Comparison of ENCODE assay signal across 1 cellular context in the genomic region with DNA sequence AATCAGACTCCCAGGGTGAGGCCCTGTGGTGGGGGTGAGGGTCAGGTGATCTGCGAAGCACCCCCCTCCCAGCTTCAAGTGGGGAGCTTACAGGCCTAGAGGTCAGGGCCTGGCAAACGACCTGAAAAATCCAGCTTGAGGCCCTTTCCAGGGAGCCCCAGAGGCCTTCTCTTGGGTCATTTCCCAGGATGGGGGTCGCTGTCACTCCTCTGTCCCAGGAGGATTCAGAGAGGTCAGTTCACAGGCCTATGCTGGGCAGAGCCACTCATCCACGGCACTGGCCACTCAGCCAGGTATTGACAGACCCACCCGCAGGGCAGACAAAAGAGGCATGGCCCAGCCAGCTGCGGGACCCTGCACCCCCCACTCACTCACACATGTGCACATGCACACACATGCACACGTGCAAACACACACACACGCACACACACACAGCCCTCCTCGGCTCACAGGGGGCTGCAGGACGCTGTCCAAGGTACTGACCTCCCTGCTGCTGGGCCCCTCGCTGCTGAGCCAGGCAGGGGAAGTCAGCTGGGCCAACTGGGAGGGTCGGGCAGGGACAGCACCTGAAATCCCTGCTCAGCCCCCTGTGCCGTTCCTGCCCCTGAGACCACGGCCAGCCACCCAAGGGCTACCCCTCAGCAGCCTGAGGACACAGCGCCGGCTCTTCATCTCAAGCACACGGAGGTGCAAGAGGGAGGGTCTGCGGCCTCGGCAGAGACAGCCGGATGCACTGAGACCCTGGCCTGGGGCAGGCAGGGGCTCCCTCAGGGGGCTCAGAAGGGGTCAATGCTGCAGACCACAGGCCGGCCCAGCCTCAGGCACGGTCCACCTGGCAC.
TF ChIP-seq lines count a peak whose summit lies in the region.

No MANE protein-coding gene starts in this region.

TF ChIP-seq in WTC11, 78 proteins besides CTCF, POLR2A, EP300 and RAD21 (continued from another document and continues in another):
- TF ChIP-seq ZNF423 (CRISPR knock-in tag; IDR thresholded peaks at IDR 0.05): no peak
- TF ChIP-seq, protein P1, sequence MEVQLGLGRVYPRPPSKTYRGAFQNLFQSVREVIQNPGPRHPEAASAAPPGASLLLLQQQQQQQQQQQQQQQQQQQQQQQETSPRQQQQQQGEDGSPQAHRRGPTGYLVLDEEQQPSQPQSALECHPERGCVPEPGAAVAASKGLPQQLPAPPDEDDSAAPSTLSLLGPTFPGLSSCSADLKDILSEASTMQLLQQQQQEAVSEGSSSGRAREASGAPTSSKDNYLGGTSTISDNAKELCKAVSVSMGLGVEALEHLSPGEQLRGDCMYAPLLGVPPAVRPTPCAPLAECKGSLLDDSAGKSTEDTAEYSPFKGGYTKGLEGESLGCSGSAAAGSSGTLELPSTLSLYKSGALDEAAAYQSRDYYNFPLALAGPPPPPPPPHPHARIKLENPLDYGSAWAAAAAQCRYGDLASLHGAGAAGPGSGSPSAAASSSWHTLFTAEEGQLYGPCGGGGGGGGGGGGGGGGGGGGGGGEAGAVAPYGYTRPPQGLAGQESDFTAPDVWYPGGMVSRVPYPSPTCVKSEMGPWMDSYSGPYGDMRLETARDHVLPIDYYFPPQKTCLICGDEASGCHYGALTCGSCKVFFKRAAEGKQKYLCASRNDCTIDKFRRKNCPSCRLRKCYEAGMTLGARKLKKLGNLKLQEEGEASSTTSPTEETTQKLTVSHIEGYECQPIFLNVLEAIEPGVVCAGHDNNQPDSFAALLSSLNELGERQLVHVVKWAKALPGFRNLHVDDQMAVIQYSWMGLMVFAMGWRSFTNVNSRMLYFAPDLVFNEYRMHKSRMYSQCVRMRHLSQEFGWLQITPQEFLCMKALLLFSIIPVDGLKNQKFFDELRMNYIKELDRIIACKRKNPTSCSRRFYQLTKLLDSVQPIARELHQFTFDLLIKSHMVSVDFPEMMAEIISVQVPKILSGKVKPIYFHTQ (CRISPR knock-in tag; IDR thresholded peaks at IDR 0.05): no peak
- TF ChIP-seq, protein P2, sequence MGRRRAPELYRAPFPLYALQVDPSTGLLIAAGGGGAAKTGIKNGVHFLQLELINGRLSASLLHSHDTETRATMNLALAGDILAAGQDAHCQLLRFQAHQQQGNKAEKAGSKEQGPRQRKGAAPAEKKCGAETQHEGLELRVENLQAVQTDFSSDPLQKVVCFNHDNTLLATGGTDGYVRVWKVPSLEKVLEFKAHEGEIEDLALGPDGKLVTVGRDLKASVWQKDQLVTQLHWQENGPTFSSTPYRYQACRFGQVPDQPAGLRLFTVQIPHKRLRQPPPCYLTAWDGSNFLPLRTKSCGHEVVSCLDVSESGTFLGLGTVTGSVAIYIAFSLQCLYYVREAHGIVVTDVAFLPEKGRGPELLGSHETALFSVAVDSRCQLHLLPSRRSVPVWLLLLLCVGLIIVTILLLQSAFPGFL (CRISPR knock-in tag; IDR thresholded peaks at IDR 0.05; ENCODE audit: borderline replicate concordance): peak; percentile 95
- TF ChIP-seq, protein P3, sequence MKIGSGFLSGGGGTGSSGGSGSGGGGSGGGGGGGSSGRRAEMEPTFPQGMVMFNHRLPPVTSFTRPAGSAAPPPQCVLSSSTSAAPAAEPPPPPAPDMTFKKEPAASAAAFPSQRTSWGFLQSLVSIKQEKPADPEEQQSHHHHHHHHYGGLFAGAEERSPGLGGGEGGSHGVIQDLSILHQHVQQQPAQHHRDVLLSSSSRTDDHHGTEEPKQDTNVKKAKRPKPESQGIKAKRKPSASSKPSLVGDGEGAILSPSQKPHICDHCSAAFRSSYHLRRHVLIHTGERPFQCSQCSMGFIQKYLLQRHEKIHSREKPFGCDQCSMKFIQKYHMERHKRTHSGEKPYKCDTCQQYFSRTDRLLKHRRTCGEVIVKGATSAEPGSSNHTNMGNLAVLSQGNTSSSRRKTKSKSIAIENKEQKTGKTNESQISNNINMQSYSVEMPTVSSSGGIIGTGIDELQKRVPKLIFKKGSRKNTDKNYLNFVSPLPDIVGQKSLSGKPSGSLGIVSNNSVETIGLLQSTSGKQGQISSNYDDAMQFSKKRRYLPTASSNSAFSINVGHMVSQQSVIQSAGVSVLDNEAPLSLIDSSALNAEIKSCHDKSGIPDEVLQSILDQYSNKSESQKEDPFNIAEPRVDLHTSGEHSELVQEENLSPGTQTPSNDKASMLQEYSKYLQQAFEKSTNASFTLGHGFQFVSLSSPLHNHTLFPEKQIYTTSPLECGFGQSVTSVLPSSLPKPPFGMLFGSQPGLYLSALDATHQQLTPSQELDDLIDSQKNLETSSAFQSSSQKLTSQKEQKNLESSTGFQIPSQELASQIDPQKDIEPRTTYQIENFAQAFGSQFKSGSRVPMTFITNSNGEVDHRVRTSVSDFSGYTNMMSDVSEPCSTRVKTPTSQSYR (CRISPR knock-in tag; IDR thresholded peaks at IDR 0.05): peak; percentile 94
- TF ChIP-seq, protein P4, sequence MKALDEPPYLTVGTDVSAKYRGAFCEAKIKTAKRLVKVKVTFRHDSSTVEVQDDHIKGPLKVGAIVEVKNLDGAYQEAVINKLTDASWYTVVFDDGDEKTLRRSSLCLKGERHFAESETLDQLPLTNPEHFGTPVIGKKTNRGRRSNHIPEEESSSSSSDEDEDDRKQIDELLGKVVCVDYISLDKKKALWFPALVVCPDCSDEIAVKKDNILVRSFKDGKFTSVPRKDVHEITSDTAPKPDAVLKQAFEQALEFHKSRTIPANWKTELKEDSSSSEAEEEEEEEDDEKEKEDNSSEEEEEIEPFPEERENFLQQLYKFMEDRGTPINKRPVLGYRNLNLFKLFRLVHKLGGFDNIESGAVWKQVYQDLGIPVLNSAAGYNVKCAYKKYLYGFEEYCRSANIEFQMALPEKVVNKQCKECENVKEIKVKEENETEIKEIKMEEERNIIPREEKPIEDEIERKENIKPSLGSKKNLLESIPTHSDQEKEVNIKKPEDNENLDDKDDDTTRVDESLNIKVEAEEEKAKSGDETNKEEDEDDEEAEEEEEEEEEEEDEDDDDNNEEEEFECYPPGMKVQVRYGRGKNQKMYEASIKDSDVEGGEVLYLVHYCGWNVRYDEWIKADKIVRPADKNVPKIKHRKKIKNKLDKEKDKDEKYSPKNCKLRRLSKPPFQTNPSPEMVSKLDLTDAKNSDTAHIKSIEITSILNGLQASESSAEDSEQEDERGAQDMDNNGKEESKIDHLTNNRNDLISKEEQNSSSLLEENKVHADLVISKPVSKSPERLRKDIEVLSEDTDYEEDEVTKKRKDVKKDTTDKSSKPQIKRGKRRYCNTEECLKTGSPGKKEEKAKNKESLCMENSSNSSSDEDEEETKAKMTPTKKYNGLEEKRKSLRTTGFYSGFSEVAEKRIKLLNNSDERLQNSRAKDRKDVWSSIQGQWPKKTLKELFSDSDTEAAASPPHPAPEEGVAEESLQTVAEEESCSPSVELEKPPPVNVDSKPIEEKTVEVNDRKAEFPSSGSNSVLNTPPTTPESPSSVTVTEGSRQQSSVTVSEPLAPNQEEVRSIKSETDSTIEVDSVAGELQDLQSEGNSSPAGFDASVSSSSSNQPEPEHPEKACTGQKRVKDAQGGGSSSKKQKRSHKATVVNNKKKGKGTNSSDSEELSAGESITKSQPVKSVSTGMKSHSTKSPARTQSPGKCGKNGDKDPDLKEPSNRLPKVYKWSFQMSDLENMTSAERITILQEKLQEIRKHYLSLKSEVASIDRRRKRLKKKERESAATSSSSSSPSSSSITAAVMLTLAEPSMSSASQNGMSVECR (CRISPR knock-in tag; IDR thresholded peaks at IDR 0.05; ENCODE audit: borderline replicate concordance): peak; percentile 98
- TF ChIP-seq, protein P5, sequence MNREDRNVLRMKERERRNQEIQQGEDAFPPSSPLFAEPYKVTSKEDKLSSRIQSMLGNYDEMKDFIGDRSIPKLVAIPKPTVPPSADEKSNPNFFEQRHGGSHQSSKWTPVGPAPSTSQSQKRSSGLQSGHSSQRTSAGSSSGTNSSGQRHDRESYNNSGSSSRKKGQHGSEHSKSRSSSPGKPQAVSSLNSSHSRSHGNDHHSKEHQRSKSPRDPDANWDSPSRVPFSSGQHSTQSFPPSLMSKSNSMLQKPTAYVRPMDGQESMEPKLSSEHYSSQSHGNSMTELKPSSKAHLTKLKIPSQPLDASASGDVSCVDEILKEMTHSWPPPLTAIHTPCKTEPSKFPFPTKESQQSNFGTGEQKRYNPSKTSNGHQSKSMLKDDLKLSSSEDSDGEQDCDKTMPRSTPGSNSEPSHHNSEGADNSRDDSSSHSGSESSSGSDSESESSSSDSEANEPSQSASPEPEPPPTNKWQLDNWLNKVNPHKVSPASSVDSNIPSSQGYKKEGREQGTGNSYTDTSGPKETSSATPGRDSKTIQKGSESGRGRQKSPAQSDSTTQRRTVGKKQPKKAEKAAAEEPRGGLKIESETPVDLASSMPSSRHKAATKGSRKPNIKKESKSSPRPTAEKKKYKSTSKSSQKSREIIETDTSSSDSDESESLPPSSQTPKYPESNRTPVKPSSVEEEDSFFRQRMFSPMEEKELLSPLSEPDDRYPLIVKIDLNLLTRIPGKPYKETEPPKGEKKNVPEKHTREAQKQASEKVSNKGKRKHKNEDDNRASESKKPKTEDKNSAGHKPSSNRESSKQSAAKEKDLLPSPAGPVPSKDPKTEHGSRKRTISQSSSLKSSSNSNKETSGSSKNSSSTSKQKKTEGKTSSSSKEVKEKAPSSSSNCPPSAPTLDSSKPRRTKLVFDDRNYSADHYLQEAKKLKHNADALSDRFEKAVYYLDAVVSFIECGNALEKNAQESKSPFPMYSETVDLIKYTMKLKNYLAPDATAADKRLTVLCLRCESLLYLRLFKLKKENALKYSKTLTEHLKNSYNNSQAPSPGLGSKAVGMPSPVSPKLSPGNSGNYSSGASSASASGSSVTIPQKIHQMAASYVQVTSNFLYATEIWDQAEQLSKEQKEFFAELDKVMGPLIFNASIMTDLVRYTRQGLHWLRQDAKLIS (CRISPR knock-in tag; IDR thresholded peaks at IDR 0.05; ENCODE audit: borderline replicate concordance): 0 out of 2 replicates have a peak, but pooled peaks have one; percentile 54
- TF ChIP-seq, protein P6, sequence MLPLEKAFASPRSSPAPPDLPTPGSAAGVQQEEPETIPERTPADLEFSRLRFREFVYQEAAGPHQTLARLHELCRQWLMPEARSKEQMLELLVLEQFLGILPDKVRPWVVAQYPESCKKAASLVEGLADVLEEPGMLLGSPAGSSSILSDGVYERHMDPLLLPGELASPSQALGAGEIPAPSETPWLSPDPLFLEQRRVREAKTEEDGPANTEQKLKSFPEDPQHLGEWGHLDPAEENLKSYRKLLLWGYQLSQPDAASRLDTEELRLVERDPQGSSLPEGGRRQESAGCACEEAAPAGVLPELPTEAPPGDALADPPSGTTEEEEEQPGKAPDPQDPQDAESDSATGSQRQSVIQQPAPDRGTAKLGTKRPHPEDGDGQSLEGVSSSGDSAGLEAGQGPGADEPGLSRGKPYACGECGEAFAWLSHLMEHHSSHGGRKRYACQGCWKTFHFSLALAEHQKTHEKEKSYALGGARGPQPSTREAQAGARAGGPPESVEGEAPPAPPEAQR (CRISPR knock-in tag; IDR thresholded peaks at IDR 0.05): no peak
- TF ChIP-seq NR1H2 (CRISPR knock-in tag; IDR thresholded peaks at IDR 0.05): 0 out of 2 replicates have a peak, but pooled peaks have one; percentile 60
- TF ChIP-seq GABPB1 (CRISPR knock-in tag; IDR thresholded peaks at IDR 0.05): peak; percentile 73; the same call in 1 of the 2 replicates
- peak; percentile 46; the same call in 1 of the 2 replicates for TF ChIP-seq CREM (CRISPR knock-in tag; IDR thresholded peaks at IDR 0.05)
- TF ChIP-seq, protein P7, sequence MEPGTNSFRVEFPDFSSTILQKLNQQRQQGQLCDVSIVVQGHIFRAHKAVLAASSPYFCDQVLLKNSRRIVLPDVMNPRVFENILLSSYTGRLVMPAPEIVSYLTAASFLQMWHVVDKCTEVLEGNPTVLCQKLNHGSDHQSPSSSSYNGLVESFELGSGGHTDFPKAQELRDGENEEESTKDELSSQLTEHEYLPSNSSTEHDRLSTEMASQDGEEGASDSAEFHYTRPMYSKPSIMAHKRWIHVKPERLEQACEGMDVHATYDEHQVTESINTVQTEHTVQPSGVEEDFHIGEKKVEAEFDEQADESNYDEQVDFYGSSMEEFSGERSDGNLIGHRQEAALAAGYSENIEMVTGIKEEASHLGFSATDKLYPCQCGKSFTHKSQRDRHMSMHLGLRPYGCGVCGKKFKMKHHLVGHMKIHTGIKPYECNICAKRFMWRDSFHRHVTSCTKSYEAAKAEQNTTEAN (CRISPR knock-in tag; IDR thresholded peaks at IDR 0.05): peak; percentile 99
- no peak for TF ChIP-seq RORB (CRISPR knock-in tag; IDR thresholded peaks at IDR 0.05)
- no peak for TF ChIP-seq FOXJ3 (CRISPR knock-in tag; IDR thresholded peaks at IDR 0.05; ENCODE audit: borderline replicate concordance)
- no peak for TF ChIP-seq ZNF263 (CRISPR knock-in tag; IDR thresholded peaks at IDR 0.05; ENCODE audit: low read depth)
- peak; percentile 88; the same call in 1 of the 2 replicates for TF ChIP-seq ESRRA (CRISPR knock-in tag; IDR thresholded peaks at IDR 0.05; ENCODE audit: borderline replicate concordance)
- TF ChIP-seq, protein P8, sequence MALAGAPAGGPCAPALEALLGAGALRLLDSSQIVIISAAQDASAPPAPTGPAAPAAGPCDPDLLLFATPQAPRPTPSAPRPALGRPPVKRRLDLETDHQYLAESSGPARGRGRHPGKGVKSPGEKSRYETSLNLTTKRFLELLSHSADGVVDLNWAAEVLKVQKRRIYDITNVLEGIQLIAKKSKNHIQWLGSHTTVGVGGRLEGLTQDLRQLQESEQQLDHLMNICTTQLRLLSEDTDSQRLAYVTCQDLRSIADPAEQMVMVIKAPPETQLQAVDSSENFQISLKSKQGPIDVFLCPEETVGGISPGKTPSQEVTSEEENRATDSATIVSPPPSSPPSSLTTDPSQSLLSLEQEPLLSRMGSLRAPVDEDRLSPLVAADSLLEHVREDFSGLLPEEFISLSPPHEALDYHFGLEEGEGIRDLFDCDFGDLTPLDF (CRISPR knock-in tag; IDR thresholded peaks at IDR 0.05): peak; percentile 91; the same call in 1 of the 2 replicates
- TF ChIP-seq JAZF1 (CRISPR knock-in tag; IDR thresholded peaks at IDR 0.05): no peak
- TF ChIP-seq, protein P9, sequence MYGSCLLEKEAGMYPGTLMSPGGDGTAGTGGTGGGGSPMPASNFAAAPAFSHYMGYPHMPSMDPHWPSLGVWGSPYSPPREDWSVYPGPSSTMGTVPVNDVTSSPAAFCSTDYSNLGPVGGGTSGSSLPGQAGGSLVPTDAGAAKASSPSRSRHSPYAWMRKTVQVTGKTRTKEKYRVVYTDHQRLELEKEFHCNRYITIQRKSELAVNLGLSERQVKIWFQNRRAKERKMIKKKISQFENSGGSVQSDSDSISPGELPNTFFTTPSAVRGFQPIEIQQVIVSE (CRISPR knock-in tag; IDR thresholded peaks at IDR 0.05; ENCODE audit: borderline replicate concordance): no peak
- peak; percentile 96 for TF ChIP-seq ETV6 (CRISPR knock-in tag; IDR thresholded peaks at IDR 0.05)
- TF ChIP-seq CREB1 (CRISPR knock-in tag; IDR thresholded peaks at IDR 0.05): peak; percentile 93
- TF ChIP-seq, protein P10, sequence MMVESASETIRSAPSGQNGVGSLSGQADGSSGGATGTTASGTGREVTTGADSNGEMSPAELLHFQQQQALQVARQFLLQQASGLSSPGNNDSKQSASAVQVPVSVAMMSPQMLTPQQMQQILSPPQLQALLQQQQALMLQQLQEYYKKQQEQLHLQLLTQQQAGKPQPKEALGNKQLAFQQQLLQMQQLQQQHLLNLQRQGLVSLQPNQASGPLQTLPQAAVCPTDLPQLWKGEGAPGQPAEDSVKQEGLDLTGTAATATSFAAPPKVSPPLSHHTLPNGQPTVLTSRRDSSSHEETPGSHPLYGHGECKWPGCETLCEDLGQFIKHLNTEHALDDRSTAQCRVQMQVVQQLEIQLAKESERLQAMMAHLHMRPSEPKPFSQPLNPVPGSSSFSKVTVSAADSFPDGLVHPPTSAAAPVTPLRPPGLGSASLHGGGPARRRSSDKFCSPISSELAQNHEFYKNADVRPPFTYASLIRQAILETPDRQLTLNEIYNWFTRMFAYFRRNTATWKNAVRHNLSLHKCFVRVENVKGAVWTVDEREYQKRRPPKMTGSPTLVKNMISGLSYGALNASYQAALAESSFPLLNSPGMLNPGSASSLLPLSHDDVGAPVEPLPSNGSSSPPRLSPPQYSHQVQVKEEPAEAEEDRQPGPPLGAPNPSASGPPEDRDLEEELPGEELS (CRISPR knock-in tag; IDR thresholded peaks at IDR 0.05): peak; percentile 99
- no peak for TF ChIP-seq OVOL2 (CRISPR knock-in tag; IDR thresholded peaks at IDR 0.05; ENCODE audit: borderline replicate concordance)
- peak; percentile 56 for TF ChIP-seq NFYB (CRISPR knock-in tag; conservative IDR thresholded peaks at IDR 0.05; ENCODE audit: low read depth)
- peak; percentile 96 for TF ChIP-seq FOXK1 (CRISPR knock-in tag; IDR thresholded peaks at IDR 0.05)
- TF ChIP-seq ZNF416 (CRISPR knock-in tag; IDR thresholded peaks at IDR 0.05): no peak
